Comparison of ENCODE assay signal across 16 cellular contexts in the genomic region with DNA sequence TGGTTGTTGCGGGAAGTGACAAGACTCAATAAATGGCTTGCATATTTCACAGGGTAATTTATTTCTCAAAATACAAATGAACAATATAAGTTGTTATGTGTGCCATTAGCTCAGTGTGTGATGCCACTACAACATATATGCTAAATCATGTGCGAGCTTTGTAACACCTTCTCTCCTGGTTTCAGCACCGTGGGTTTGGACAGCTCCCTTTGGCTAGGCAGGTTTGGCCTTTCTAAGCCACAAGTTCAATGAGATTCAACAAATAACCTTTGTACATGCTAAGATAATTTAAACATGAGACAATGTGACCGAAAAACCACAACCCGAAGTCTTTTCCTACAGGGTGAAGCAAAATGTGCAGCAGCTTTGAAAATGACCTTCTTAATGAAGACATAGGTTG.
DNase-seq lines count a peak whose midpoint lies in the region; TF ChIP-seq lines count a peak whose summit lies in the region.
"Had no signal": no experiment of that assay in that cellular context is flagged by ENCODE, and none has a peak within 500 bp of the region (broad histone marks: within the 10 kb centered on the region; RNA-seq: fewer than 3 reads in every experiment).

No MANE protein-coding gene starts in this region.

- POLR2A ChIA-PET in MCF 10A (lab: Yijun Ruan, JAX): no interaction called here

- CTCF ChIA-PET in MCF 10A (lab: Yijun Ruan, JAX): no interaction called here

- H3K27me3 Mint-ChIP-seq in MCF 10A (ENCODE audit: insufficient read depth, unreplicated experiment) (no peaks in the 10 kb centered on the region), endothelial cell (ENCODE audit: unreplicated experiment) (no peaks in the 10 kb centered on the region), chondrocyte (ENCODE audit: low read depth) (no peaks in the 10 kb centered on the region)
- H3K27me3 Mint-ChIP-seq: activated naive CD4-positive, alpha-beta T cell treated with anti-CD3 and anti-CD28 coated beads, Interleukin-2, amount 50 U/mL, for 24 hours; effector memory CD8-positive, alpha-beta T cell had no signal

- H3K4me3 Mint-ChIP-seq in MCF 10A (ENCODE audit: unreplicated experiment) (no peak overlapping the region), endothelial cell (ENCODE audit: unreplicated experiment) (no peak overlapping the region), chondrocyte (ENCODE audit: unreplicated experiment) (no peak overlapping the region)
- H3K4me3 Mint-ChIP-seq: activated naive CD4-positive, alpha-beta T cell treated with anti-CD3 and anti-CD28 coated beads, Interleukin-2, amount 50 U/mL, for 24 hours; effector memory CD8-positive, alpha-beta T cell had no signal

- H3K36me3 ChIP-seq in breast epithelium: no peaks in the 10 kb centered on the region
- no peaks in the 10 kb centered on the region for H3K36me3 ChIP-seq in NT2/D1 (ENCODE audit: insufficient read depth, insufficient read length, low read length)
- no peaks in the 10 kb centered on the region for H3K36me3 ChIP-seq in testis (ENCODE audit: low read depth, missing control alignments)
- H3K36me3 ChIP-seq: sigmoid colon, tibial artery had no signal

- BruUV-seq in MCF 10A (replicated peaks; lab: Mats Ljungman, UMichigan): no TSS peak

- TF ChIP-seq CTCF in MCF 10A (IDR thresholded peaks at IDR 0.05; ENCODE audit: unreplicated experiment) (no peak), breast epithelium (IDR thresholded peaks at IDR 0.05) (no peak), endothelial cell (IDR thresholded peaks at IDR 0.05; ENCODE audit: unreplicated experiment) (no peak), testis (IDR thresholded peaks at IDR 0.05) (no peak), chondrocyte (IDR thresholded peaks at IDR 0.05) (no peak)

- peaks cover 30% of the 10 kb centered on the region for H3K9me3 Mint-ChIP-seq in MCF 10A (ENCODE audit: unreplicated experiment)
- no peaks in the 10 kb centered on the region for H3K9me3 Mint-ChIP-seq in endothelial cell (ENCODE audit: unreplicated experiment)
- H3K9me3 Mint-ChIP-seq in chondrocyte (ENCODE audit: low read depth): peaks cover 42% of the 10 kb centered on the region

- WGBS in testis, 2 donors: 50% methylated on average over 5 of the region's 5 CpGs

- H3K27me3 ChIP-seq in breast epithelium (no peaks in the 10 kb centered on the region), NT2/D1 (ENCODE audit: insufficient read depth, insufficient read length) (no peaks in the 10 kb centered on the region), testis (no peaks in the 10 kb centered on the region)
- H3K27me3 ChIP-seq: sigmoid colon, tibial artery had no signal

- H3K36me3 Mint-ChIP-seq in MCF 10A (ENCODE audit: insufficient read depth, unreplicated experiment) (no peaks in the 10 kb centered on the region), endothelial cell (ENCODE audit: low read depth, unreplicated experiment) (no peaks in the 10 kb centered on the region), chondrocyte (ENCODE audit: low read depth) (no peaks in the 10 kb centered on the region)
- H3K36me3 Mint-ChIP-seq: activated naive CD4-positive, alpha-beta T cell treated with anti-CD3 and anti-CD28 coated beads, Interleukin-2, amount 50 U/mL, for 24 hours had no signal

- H3K4me1 Mint-ChIP-seq in MCF 10A (ENCODE audit: insufficient read depth, unreplicated experiment) (no peaks in the 10 kb centered on the region), endothelial cell (ENCODE audit: unreplicated experiment) (no peaks in the 10 kb centered on the region), chondrocyte (ENCODE audit: low read depth) (no peaks in the 10 kb centered on the region)
- H3K4me1 Mint-ChIP-seq: activated naive CD4-positive, alpha-beta T cell treated with anti-CD3 and anti-CD28 coated beads, Interleukin-2, amount 50 U/mL, for 24 hours had no signal

- intact Hi-C loops in MCF 10A (cut with micrococcal nuclease): no loop called here
- intact Hi-C loops in breast epithelium (cut with DNase I; ENCODE audit: low total_unique reads): no loop called here
- intact Hi-C loops in testis (cut with DNase I; ENCODE audit: low total_unique reads): no loop called here

- no peak overlapping the region for H3K9ac ChIP-seq in NT2/D1 (ENCODE audit: insufficient read length, low read depth)

- no peak overlapping the region for H3K4me3 ChIP-seq in breast epithelium
- H3K4me3 ChIP-seq in NT2/D1 (ENCODE audit: insufficient read length, low read depth): no peak overlapping the region
- H3K4me3 ChIP-seq in testis: no peak overlapping the region
- H3K4me3 ChIP-seq: sigmoid colon, tibial artery had no signal

- H3K27ac ChIP-seq in breast epithelium (no peak overlapping the region), testis (no peak overlapping the region)
- H3K27ac ChIP-seq: sigmoid colon, tibial artery had no signal

- H3K4me1 ChIP-seq in breast epithelium: no peaks in the 10 kb centered on the region
- H3K4me1 ChIP-seq in NT2/D1 (ENCODE audit: insufficient read depth, insufficient read length): no peaks in the 10 kb centered on the region
- no peaks in the 10 kb centered on the region for H3K4me1 ChIP-seq in testis
- H3K4me1 ChIP-seq: sigmoid colon, tibial artery had no signal

- H3K9me3 ChIP-seq in breast epithelium: no peaks in the 10 kb centered on the region
- no peaks in the 10 kb centered on the region for H3K9me3 ChIP-seq in NT2/D1 (ENCODE audit: insufficient read depth, low read length)
- H3K9me3 ChIP-seq in testis: no peaks in the 10 kb centered on the region
- H3K9me3 ChIP-seq: tibial artery had no signal

- H3K27ac Mint-ChIP-seq in MCF 10A (ENCODE audit: low read depth, unreplicated experiment): no peak overlapping the region
- H3K27ac Mint-ChIP-seq in endothelial cell (ENCODE audit: unreplicated experiment): no peak overlapping the region
- no peak overlapping the region for H3K27ac Mint-ChIP-seq in chondrocyte (ENCODE audit: unreplicated experiment)
- H3K27ac Mint-ChIP-seq: activated naive CD4-positive, alpha-beta T cell treated with anti-CD3 and anti-CD28 coated beads, Interleukin-2, amount 50 U/mL, for 24 hours; effector memory CD8-positive, alpha-beta T cell had no signal

- DNase-seq in MCF 10A (ENCODE audit: unreplicated experiment) (peak; percentile 0), breast epithelium (ENCODE audit: low spot score in 2 of 2) (no peak), NT2/D1 (ENCODE audit: low read depth, low spot score) (peak; percentile 38), endothelial cell (ENCODE audit: low spot score) (peak; percentile 29), testis (peak; percentile 30), DMS114 treated with DMSO at 0.1 percent for 48 hours (lab: John Stamatoyannopoulos, UW; ENCODE audit: unreplicated experiment) (no peak), NCI-H1436 treated with DMSO at 0.1 percent for 48 hours (lab: John Stamatoyannopoulos, UW) (no peak), chondrocyte (ENCODE audit: low spot score) (no peak)
- DNase-seq: activated CD8-positive, alpha-beta memory T cell treated with anti-CD3 and anti-CD28 coated beads, Interleukin-2, amount 50 U/mL, for 4 hours; Calu3; effector memory CD8-positive, alpha-beta T cell; NCI-H2227 treated with DMSO at 0.1 percent for 48 hours; sigmoid colon; stimulated activated CD4-positive, alpha-beta T cell treated with anti-CD3 and anti-CD28 coated beads, Interleukin-4, amount 100 ng/mL, for 1 hour; tibial artery had no signal

- TF ChIP-seq POLR2A in breast epithelium (IDR thresholded peaks at IDR 0.05) (no peak), testis (IDR thresholded peaks at IDR 0.05) (no peak)

Comparison
In these comparisons a context has a peak if more than half of its experiments do, and no peak if none do; other contexts are left out.
1. DNase-seq: peak in MCF 10A (single experiment), NT2/D1 (single experiment), endothelial cell (single experiment) and testis (single experiment); none in breast epithelium (0 of 2), DMS114 treated with DMSO at 0.1 percent for 48 hours (single experiment), NCI-H1436 treated with DMSO at 0.1 percent for 48 hours (single experiment) and chondrocyte (single experiment).